In the genomic region with DNA sequence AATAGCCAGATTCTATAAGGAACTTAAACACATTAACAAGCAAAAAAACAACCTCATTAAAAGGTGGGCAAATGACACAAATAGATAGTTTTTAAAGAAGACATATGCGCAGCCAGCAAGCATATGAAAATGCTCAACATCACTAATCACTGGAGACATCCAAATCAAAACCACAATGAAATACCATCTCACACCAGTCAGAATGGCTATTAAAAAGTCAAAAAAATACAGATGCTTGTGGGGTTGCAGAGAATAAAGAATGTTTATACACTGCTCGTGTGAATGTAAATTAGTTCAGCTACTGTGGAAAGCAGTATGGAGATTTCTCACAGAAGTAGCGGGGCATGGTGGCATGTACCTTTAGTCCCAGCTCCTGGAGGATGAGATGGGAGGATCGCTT, we compare ENCODE assay signal across 1 cellular context.
TF ChIP-seq lines count a peak whose summit lies in the region.

No MANE protein-coding gene starts in this region.

TF ChIP-seq in IMR-90, 13 proteins besides CTCF, POLR2A, EP300 and RAD21 (continued from another document):
- TF ChIP-seq, protein P1, sequence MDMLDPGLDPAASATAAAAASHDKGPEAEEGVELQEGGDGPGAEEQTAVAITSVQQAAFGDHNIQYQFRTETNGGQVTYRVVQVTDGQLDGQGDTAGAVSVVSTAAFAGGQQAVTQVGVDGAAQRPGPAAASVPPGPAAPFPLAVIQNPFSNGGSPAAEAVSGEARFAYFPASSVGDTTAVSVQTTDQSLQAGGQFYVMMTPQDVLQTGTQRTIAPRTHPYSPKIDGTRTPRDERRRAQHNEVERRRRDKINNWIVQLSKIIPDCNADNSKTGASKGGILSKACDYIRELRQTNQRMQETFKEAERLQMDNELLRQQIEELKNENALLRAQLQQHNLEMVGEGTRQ (IDR thresholded peaks at IDR 0.05; ENCODE audit: low read depth, low read length) = no peak
- no peak for TF ChIP-seq CHD1 (IDR thresholded peaks at IDR 0.05; ENCODE audit: low read depth, low read length)
- TF ChIP-seq FOS (IDR thresholded peaks at IDR 0.05; ENCODE audit: low read depth, low read length) = no peak
- TF ChIP-seq MXI1 (IDR thresholded peaks at IDR 0.05; ENCODE audit: borderline replicate concordance, low read depth, low read length) = no peak
- no peak for TF ChIP-seq MAZ (IDR thresholded peaks at IDR 0.05; ENCODE audit: borderline replicate concordance, low read depth, low read length)
- no peak for TF ChIP-seq CEBPB (IDR thresholded peaks at IDR 0.05; ENCODE audit: low read depth, low read length)
- TF ChIP-seq RCOR1 (IDR thresholded peaks at IDR 0.05; ENCODE audit: insufficient replicate concordance, low read length) = no peak
- no peak for TF ChIP-seq RFX5 (IDR thresholded peaks at IDR 0.05; ENCODE audit: low read depth, low read length)
